8 cellular contexts compared by ENCODE assay signal in genomic region chr16:87457724-87458423, GRCh38. TPM values are rescaled to one million over a fixed set of nuclear protein-coding genes. Genes with fewer than 3 reads are reported as not detected.
DNase-seq lines count a peak whose midpoint lies in the region; ATAC-seq, FAIRE-seq and TF ChIP-seq lines count a peak whose summit lies in the region.

No MANE protein-coding gene starts in this region.

- POLR2A ChIA-PET in HepG2 (lab: Yijun Ruan, JAX): no interaction called here

- H3K4me2 ChIP-seq in HepG2 (ENCODE audit: low read depth, low read length): no peak overlapping the region

- H3K79me2 ChIP-seq in HepG2 (ENCODE audit: insufficient read depth, low read length): peaks cover 27% of the 10 kb centered on the region

- FAIRE-seq in HepG2 (lab: Jason Lieb, UNC): no peak

- peaks cover 9% of the 10 kb centered on the region for H3K36me3 Mint-ChIP-seq in natural killer cell treated with Interleukin-12 subunit alpha and Interleukin-12 subunit beta and Interleukin-15 and Interleukin-18, amount 100 ng/mL, for 72 hours
- peaks cover 10% of the 10 kb centered on the region for H3K36me3 Mint-ChIP-seq in natural killer cell
- H3K36me3 Mint-ChIP-seq in activated T-cell treated with anti-CD3 and anti-CD28 coated beads, Interleukin-2, amount 50 U/mL, for 4 hours (ENCODE audit: insufficient read depth): peaks cover 21% of the 10 kb centered on the region

- H3K27me3 ChIP-seq in HepG2 (ENCODE audit: control insufficient read depth in 1 of 2, insufficient read depth in 2 of 2, low read length in 2 of 2): no peaks in the 10 kb centered on the region
- H3K27me3 ChIP-seq in gastroesophageal sphincter: no peaks in the 10 kb centered on the region

- no peak for TF ChIP-seq CTCF in natural killer cell (IDR thresholded peaks at IDR 0.05)
- no peak for TF ChIP-seq CTCF in HepG2 (CRISPR knock-in tag; IDR thresholded peaks at IDR 0.05)
- no peak for TF ChIP-seq CTCF in gastroesophageal sphincter (IDR thresholded peaks at IDR 0.05)

- TF ChIP-seq POLR2A in HepG2 (IDR thresholded peaks at IDR 0.05; ENCODE audit: insufficient read depth in 1 of 2, low read depth in 2 of 2, low read length in 2 of 2): no peak
- no peak for TF ChIP-seq POLR2A in gastroesophageal sphincter (IDR thresholded peaks at IDR 0.05)

- no peaks in the 10 kb centered on the region for H3K27me3 Mint-ChIP-seq in natural killer cell treated with Interleukin-12 subunit alpha and Interleukin-12 subunit beta and Interleukin-15 and Interleukin-18, amount 100 ng/mL, for 72 hours
- no peaks in the 10 kb centered on the region for H3K27me3 Mint-ChIP-seq in natural killer cell (ENCODE audit: low read depth in 2 of 2)
- no peaks in the 10 kb centered on the region for H3K27me3 Mint-ChIP-seq in activated T-cell treated with anti-CD3 and anti-CD28 coated beads, Interleukin-2, amount 50 U/mL, for 4 hours (ENCODE audit: low read depth)

- H3K9me3 ChIP-seq in HepG2 (ENCODE audit: low read length): no peaks in the 10 kb centered on the region
- no peaks in the 10 kb centered on the region for H3K9me3 ChIP-seq in gastroesophageal sphincter

- ATAC-seq in natural killer cell treated with Interleukin-12 subunit alpha and Interleukin-12 subunit beta and Interleukin-15 and Interleukin-18, amount 100 ng/mL, for 72 hours: peak; percentile 48 to 86
- ATAC-seq in natural killer cell (no peak), HepG2 (no peak), gastroesophageal sphincter (no peak)
- peak; percentile 68 to 86 for ATAC-seq in activated T-cell treated with anti-CD3 and anti-CD28 coated beads, Interleukin-2, amount 50 U/mL, for 4 hours

- H2AFZ ChIP-seq in HepG2 (ENCODE audit: low read length): no peak overlapping the region

- H3K4me3 ChIP-seq in HepG2 (replicated peaks in 1 of 3; ENCODE audit: insufficient read depth in 1 of 3, low read depth in 2 of 3, low read length in 3 of 3): no peak overlapping the region
- H3K4me3 ChIP-seq in gastroesophageal sphincter: no peak overlapping the region

- H3K36me3 ChIP-seq in HepG2 (replicated peaks in 1 of 2; ENCODE audit: control insufficient read depth in 1 of 2, insufficient read depth in 2 of 2, low read length in 2 of 2) (peaks cover 25 to 69% of the 10 kb centered on the region in 2 experiments), gastroesophageal sphincter (peaks cover 0 to 55% of the 10 kb centered on the region in 2 donors)

- no peaks in the 10 kb centered on the region for H3K9me3 Mint-ChIP-seq in natural killer cell treated with Interleukin-12 subunit alpha and Interleukin-12 subunit beta and Interleukin-15 and Interleukin-18, amount 100 ng/mL, for 72 hours
- no peaks in the 10 kb centered on the region for H3K9me3 Mint-ChIP-seq in natural killer cell
- no peaks in the 10 kb centered on the region for H3K9me3 Mint-ChIP-seq in activated T-cell treated with anti-CD3 and anti-CD28 coated beads, Interleukin-2, amount 50 U/mL, for 4 hours

- H3K4me1 ChIP-seq in HepG2 (ENCODE audit: insufficient read depth, low read length) (peaks cover 6% of the 10 kb centered on the region), gastroesophageal sphincter (peaks cover 0 to 47% (median 10%) of the 10 kb centered on the region in 3 donors)

- peak overlapping the region; percentile 68 for H3K4me3 Mint-ChIP-seq in natural killer cell treated with Interleukin-12 subunit alpha and Interleukin-12 subunit beta and Interleukin-15 and Interleukin-18, amount 100 ng/mL, for 72 hours
- H3K4me3 Mint-ChIP-seq in natural killer cell: no peak overlapping the region
- H3K4me3 Mint-ChIP-seq in activated T-cell treated with anti-CD3 and anti-CD28 coated beads, Interleukin-2, amount 50 U/mL, for 4 hours: peak overlapping the region; percentile 48

- CTCF ChIA-PET in HepG2 (lab: Yijun Ruan, JAX; ENCODE audit: low intra/inter-chr PET ratio, low total read pairs): no interaction called here

- no TSS peak for BruUV-seq in HepG2 (replicated peaks; lab: Mats Ljungman, UMichigan)

- peaks cover 16% of the 10 kb centered on the region; the same call in 1 of the 2 replicates for H4K20me1 ChIP-seq in HepG2 (ENCODE audit: insufficient read depth, low read length)

- H3K4me1 Mint-ChIP-seq in natural killer cell treated with Interleukin-12 subunit alpha and Interleukin-12 subunit beta and Interleukin-15 and Interleukin-18, amount 100 ng/mL, for 72 hours (ENCODE audit: low read depth in 2 of 2): peaks cover 17 to 19% of the 10 kb centered on the region in 2 donors
- peaks cover 8 to 13% of the 10 kb centered on the region in 2 donors for H3K4me1 Mint-ChIP-seq in natural killer cell
- peaks cover 28% of the 10 kb centered on the region for H3K4me1 Mint-ChIP-seq in activated T-cell treated with anti-CD3 and anti-CD28 coated beads, Interleukin-2, amount 50 U/mL, for 4 hours (ENCODE audit: low read depth)

- in situ Hi-C loops in HepG2 (cut with HindIII; ENCODE audit: extremely low pct_ligation_motif_present, low pct_unique_long_range_greater_than_20kb): no loop called here

- H3K9ac ChIP-seq in HepG2 (ENCODE audit: insufficient read depth, low read depth, low read length): no peak overlapping the region

- 96% methylated on average over 22 of the region's 22 CpGs for WGBS in HepG2 (ENCODE audit: low lambda C conversion rate)
- WGBS in gastroesophageal sphincter (ENCODE audit: low coverage in 1 of 2), 2 donors: 42 to 50% methylated on average over 11 to 13 of the region's 22 CpGs

- H3K27ac ChIP-seq in HepG2 (ENCODE audit: extremely low read length, insufficient read depth, low read length) (no peak overlapping the region), gastroesophageal sphincter (peak overlapping the region in 2 of 4 donors; percentile 28 to 36)

- no peak for TF ChIP-seq RAD21 in HepG2 (CRISPR knock-in tag; IDR thresholded peaks at IDR 0.05)

- DNase-seq in natural killer cell treated with Interleukin-12 subunit alpha and Interleukin-12 subunit beta and Interleukin-15 and Interleukin-18, amount 100 ng/mL, for 72 hours (ENCODE audit: low spot score): no peak
- DNase-seq in natural killer cell: no peak
- DNase-seq in activated T-cell treated with anti-CD3 and anti-CD28 coated beads, Interleukin-2, amount 50 U/mL, for 4 hours: peak; percentile 41
- no peak for DNase-seq in HepG2 (ENCODE audit: low spot score)
- DNase-seq in NCI-H774 (lab: John Stamatoyannopoulos, UW): no peak
- DNase-seq in amygdala (lab: John Stamatoyannopoulos, UW): no peak
- DNase-seq in NCI-H524 (lab: John Stamatoyannopoulos, UW): no peak

- TF ChIP-seq EP300 in HepG2 (IDR thresholded peaks at IDR 0.05; ENCODE audit: low read depth in 2 of 2, low read length in 2 of 2): no peak
- no peak for TF ChIP-seq EP300 in HepG2 (CRISPR knock-in tag; IDR thresholded peaks at IDR 0.05; ENCODE audit: borderline replicate concordance)
- TF ChIP-seq EP300 in gastroesophageal sphincter (IDR thresholded peaks at IDR 0.05): no peak

- intact Hi-C loops in natural killer cell (cut with micrococcal nuclease): no loop called here
- intact Hi-C loops in HepG2 (cut with micrococcal nuclease; ENCODE audit: unreplicated experiment): no loop called here

- H3K27ac Mint-ChIP-seq in natural killer cell treated with Interleukin-12 subunit alpha and Interleukin-12 subunit beta and Interleukin-15 and Interleukin-18, amount 100 ng/mL, for 72 hours: no peak overlapping the region
- no peak overlapping the region for H3K27ac Mint-ChIP-seq in natural killer cell

TF ChIP-seq in HepG2, 621 proteins besides CTCF, POLR2A, EP300 and RAD21:
- TF ChIP-seq ZNF564 (CRISPR knock-in tag; IDR thresholded peaks at IDR 0.05) (no peak), RBM22 (optimal IDR thresholded peaks at IDR 0.05; ENCODE audit: low read length) (peak; percentile 49)
TF ChIP-seq in HepG2: peak in this region for 1.

RNA-seq across cellular contexts. Expression of gene ZCCHC14, which starts 35.0 kb away (rescaled TPM):
- total RNA-seq in natural killer cell treated with Interleukin-12 subunit alpha and Interleukin-12 subunit beta and Interleukin-15 and Interleukin-18, amount 100 ng/mL, for 72 hours: 10 to 100 TPM; 15.7 to 15.9 TPM
- 10 to 100 TPM; 12.2 to 20.9 (median 19.2) TPM for total RNA-seq in natural killer cell
- 10 to 100 TPM; 14.7 to 18.0 (median 15.9) TPM for total RNA-seq in activated T-cell treated with anti-CD3 and anti-CD28 coated beads, Interleukin-2, amount 50 U/mL, for 4 hours
- 12.5 and 20.4 TPM in 2 replicates for total RNA-seq in HepG2 (2016; rRNA removed; fragmentation: Illumina TruSeq; extraction: Trizol)
- 10.4 and 15.8 TPM in 2 replicates for total RNA-seq in HepG2 (2016; cell fraction: cytosol; rRNA removed; fragmentation: Illumina TruSeq; extraction: Trizol; ENCODE audit: low read depth)
- total RNA-seq in HepG2 (2016; cell fraction: insoluble cytoplasmic fraction; rRNA removed; fragmentation: Illumina TruSeq; extraction: Trizol): 11.4 and 19.2 TPM in 2 replicates
- total RNA-seq in HepG2 (2016; cell fraction: membrane; rRNA removed; fragmentation: Illumina TruSeq; extraction: Trizol): 9.4 and 10.4 TPM in 2 replicates
- 21.7 and 25.2 TPM in 2 replicates for total RNA-seq in HepG2 (2016; cell fraction: nucleus; rRNA removed; fragmentation: Illumina TruSeq; extraction: Trizol)
- polyA plus RNA-seq in HepG2 (2011; rRNA removed): 12.4 and 13.9 TPM in 2 replicates
- polyA plus RNA-seq in HepG2 (2011; cell fraction: cytosol; rRNA removed): 7.2 and 8.1 TPM in 2 replicates
- 44.4 and 55.9 TPM in 2 replicates for polyA plus RNA-seq in HepG2 (2011; cell fraction: nucleus; rRNA removed)
- polyA plus RNA-seq in HepG2 (2012): 24.9 and 25.6 TPM in 2 replicates
- polyA plus RNA-seq in HepG2 (2016; cell fraction: cytosol; fragmentation: Illumina TruSeq; extraction: Trizol; ENCODE audit: low read depth): 0.75 and 0.90 TPM in 2 replicates
- polyA plus RNA-seq in HepG2 (2016; cell fraction: insoluble cytoplasmic fraction; fragmentation: Illumina TruSeq; extraction: Trizol; ENCODE audit: low read depth): 19.5 and 24.4 TPM in 2 replicates
- 3.1 and 3.9 TPM in 2 replicates for polyA plus RNA-seq in HepG2 (2016; cell fraction: membrane; fragmentation: Illumina TruSeq; extraction: Trizol; ENCODE audit: low read depth)
- polyA plus RNA-seq in HepG2 (2016; cell fraction: nucleus; fragmentation: Illumina TruSeq; extraction: Trizol; ENCODE audit: insufficient read depth, low read depth): 46.5 and 48.4 TPM in 2 replicates
- polyA minus RNA-seq in HepG2 (2011; rRNA and poly(A)+ RNA removed; ENCODE audit: low replicate concordance): 16.6 and 28.7 TPM in 2 replicates
- polyA minus RNA-seq in HepG2 (2011; cell fraction: cytosol; rRNA and poly(A)+ RNA removed): 20.6 and 23.9 TPM in 2 replicates
- polyA minus RNA-seq in HepG2 (2011; cell fraction: nucleus; rRNA and poly(A)+ RNA removed): 24.0 and 26.7 TPM in 2 replicates
- total RNA-seq in gastroesophageal sphincter: 10 to 100 TPM; 15.5 to 24.9 (median 19.9) TPM

Comparison
In these comparisons a context has a peak if more than half of its experiments do, and no peak if none do; other contexts are left out.
1. ATAC-seq: peak in natural killer cell treated with Interleukin-12 subunit alpha and Interleukin-12 subunit beta and Interleukin-15 and Interleukin-18, amount 100 ng/mL, for 72 hours (2 of 2) and activated T-cell treated with anti-CD3 and anti-CD28 coated beads, Interleukin-2, amount 50 U/mL, for 4 hours (2 of 2); none in natural killer cell (0 of 3), HepG2 (single experiment) and gastroesophageal sphincter (single experiment).